Comparison of ENCODE assay signal across 8 cellular contexts in the genomic region with DNA sequence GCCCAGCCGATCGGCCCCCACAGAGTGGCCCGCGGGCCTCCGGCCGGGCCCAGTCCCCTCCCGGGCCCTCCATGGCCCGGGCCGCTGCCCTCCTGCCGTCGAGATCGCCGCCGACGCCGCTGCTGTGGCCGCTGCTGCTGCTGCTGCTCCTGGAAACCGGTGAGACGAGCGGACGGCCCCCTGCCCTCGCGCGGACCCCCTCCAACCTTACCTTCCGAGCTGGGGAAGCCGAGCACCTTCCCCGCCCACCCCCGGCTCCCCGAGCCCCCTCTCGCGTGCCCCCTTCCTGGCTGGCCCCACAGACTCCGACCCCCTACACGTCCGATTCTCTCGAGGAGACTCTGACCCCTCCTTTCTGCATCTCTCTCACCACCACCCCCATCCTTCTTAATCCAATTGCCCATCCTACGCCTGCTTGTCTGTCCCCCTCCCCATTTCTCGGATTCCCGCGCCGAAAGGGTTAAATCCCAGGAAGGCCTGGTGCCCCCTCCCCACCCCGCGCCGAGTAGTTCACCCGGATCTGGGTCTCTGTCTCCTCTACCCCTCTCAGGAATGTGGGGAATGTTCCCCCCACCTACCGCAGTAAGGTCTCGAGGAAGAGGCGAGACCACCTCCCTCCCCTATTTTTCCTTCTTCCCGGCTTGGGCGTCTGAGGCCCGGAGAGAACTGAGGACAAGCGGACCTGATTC. TPM values are rescaled to one million over a fixed set of nuclear protein-coding genes. Genes with fewer than 3 reads are reported as not detected.
DNase-seq lines count a peak whose midpoint lies in the region; ATAC-seq and TF ChIP-seq lines count a peak whose summit lies in the region.

No MANE protein-coding gene starts in this region.

- WGBS in thymus, result 2% methylated on average over 51 of the region's 51 CpGs

- H3K27ac ChIP-seq in A673 (ENCODE audit: low read depth, low read length, poor library complexity, severe bottlenecking) (peak overlapping the region; percentile 96), layer of hippocampus (ENCODE audit: low read depth, low read length) (peak overlapping the region; percentile 77), thymus (ENCODE audit: low read depth) (peak overlapping the region; percentile 46)

- H3K36me3 ChIP-seq in A673 (ENCODE audit: insufficient read depth, low read length, poor library complexity, severe bottlenecking) (no peaks in the 10 kb centered on the region), thymus (ENCODE audit: control insufficient read depth, insufficient read depth) (no peaks in the 10 kb centered on the region)

- H3K4me3 ChIP-seq in A673 (ENCODE audit: low read depth, low read length, poor library complexity, severe bottlenecking), result peak overlapping the region; percentile 64
- H3K4me3 ChIP-seq in HFF-Myc (replicated peaks; ENCODE audit: low read depth, low read length), result peak overlapping the region; percentile 95
- peak overlapping the region; percentile 43 for H3K4me3 ChIP-seq in thymus (ENCODE audit: low read length)

- CTCF ChIA-PET in A673 (lab: Charles Lee), result interaction anchor here (1.0 kb wide), 1 partner anchor 43 kb away, joined by 4 read pairs; no protein-coding TSS in a partner anchor

- H3K4me1 ChIP-seq in A673 (ENCODE audit: insufficient read depth, low read length, poor library complexity, severe bottlenecking) (peaks cover 29% of the 10 kb centered on the region), thymus (ENCODE audit: control insufficient read depth, insufficient read depth, low read length) (peaks cover 12% of the 10 kb centered on the region)

- no peak for TF ChIP-seq CTCF in A673 (conservative IDR thresholded peaks at IDR 0.05; ENCODE audit: low read depth, low read length)
- no peak for TF ChIP-seq CTCF in HFF-Myc (IDR thresholded peaks at IDR 0.05; ENCODE audit: low read depth, low read length, missing control alignments)

- no peak for ATAC-seq in GM18502 (IDR thresholded peaks at IDR 0.05; ENCODE audit: poor library complexity, unreplicated experiment)

- intact Hi-C loops in A673 (cut with micrococcal nuclease; ENCODE audit: unreplicated experiment), result loop anchor here (2.0 to 10.0 kb wide), 2 partner anchors 44 to 162 kb away; partner anchors contain the start of gene TOMM40

- no TSS peak for BruUV-seq in A673 (replicated peaks; lab: Mats Ljungman, UMichigan)

- DNase-seq in A673 (ENCODE audit: low spot score), result no peak
- DNase-seq in HFF-Myc (ENCODE audit: extremely low read depth, low read depth), result no peak
- DNase-seq in astrocyte of the hippocampus (ENCODE audit: low read depth, low spot score), result peak; percentile 82
- no peak for DNase-seq in COLO668 (lab: John Stamatoyannopoulos, UW; ENCODE audit: unreplicated experiment)
- DNase-seq in cerebellum (ENCODE audit: low spot score), result no peak

- no peaks in the 10 kb centered on the region for H3K9me3 ChIP-seq in A673 (ENCODE audit: low read depth, low read length, poor library complexity, severe bottlenecking)
- no peaks in the 10 kb centered on the region for H3K9me3 ChIP-seq in thymus (ENCODE audit: control insufficient read depth)

- H3K27me3 ChIP-seq in A673 (replicated peaks; ENCODE audit: insufficient read depth, low read depth, low read length, poor library complexity) (no peaks in the 10 kb centered on the region), layer of hippocampus (ENCODE audit: control insufficient read depth, insufficient read depth, low read length) (no peaks in the 10 kb centered on the region), thymus (ENCODE audit: control insufficient read depth, insufficient read depth) (peaks cover 24% of the 10 kb centered on the region)

- POLR2A ChIA-PET in A673 (lab: Charles Lee; ENCODE audit: low non-redundant PET), result interaction anchor here (0.6 kb wide), 1 partner anchor 155 kb away, joined by 5 read pairs; no protein-coding TSS in a partner anchor

RNA-seq across cellular contexts. Expression of gene NECTIN2, which starts 0.5 kb away (rescaled TPM):
- total RNA-seq in A673 (2021) (76.7 and 83.6 TPM in 2 replicates), cerebellum (22.5 TPM)
- 19.5 TPM for polyA plus RNA-seq in thymus

RNA-seq across cellular contexts. Expression of gene BCAM, which starts 37.7 kb away (rescaled TPM):
- total RNA-seq in A673 (2021) (3.4 and 6.6 TPM in 2 replicates), cerebellum (4.3 TPM)
- polyA plus RNA-seq in thymus, result 48.7 TPM

RNA-seq across cellular contexts. Expression of gene TOMM40, which starts 44.5 kb away (rescaled TPM):
- total RNA-seq in A673 (2021) (205 and 234 TPM in 2 replicates), cerebellum (22.0 TPM)
- 25.6 TPM for polyA plus RNA-seq in thymus

RNA-seq across cellular contexts. Expression of gene APOE, which starts 59.0 kb away (rescaled TPM):
- total RNA-seq in A673 (2021) (9.4 and 10.4 TPM in 2 replicates), cerebellum (52.8 TPM)
- 334 TPM for polyA plus RNA-seq in thymus

Comparison
In these comparisons a context has a peak if more than half of its experiments do, and no peak if none do; other contexts are left out.
1. H3K27ac ChIP-seq: peak in every context shown above with its lines; median percentile 96 in A673; 77 in layer of hippocampus; 46 in thymus.
2. H3K4me3 ChIP-seq: peak in every context shown above with its lines; median percentile 95 in HFF-Myc; 64 in A673; 43 in thymus.